ENCODE assay signal across 34 cellular contexts in the genomic region with DNA sequence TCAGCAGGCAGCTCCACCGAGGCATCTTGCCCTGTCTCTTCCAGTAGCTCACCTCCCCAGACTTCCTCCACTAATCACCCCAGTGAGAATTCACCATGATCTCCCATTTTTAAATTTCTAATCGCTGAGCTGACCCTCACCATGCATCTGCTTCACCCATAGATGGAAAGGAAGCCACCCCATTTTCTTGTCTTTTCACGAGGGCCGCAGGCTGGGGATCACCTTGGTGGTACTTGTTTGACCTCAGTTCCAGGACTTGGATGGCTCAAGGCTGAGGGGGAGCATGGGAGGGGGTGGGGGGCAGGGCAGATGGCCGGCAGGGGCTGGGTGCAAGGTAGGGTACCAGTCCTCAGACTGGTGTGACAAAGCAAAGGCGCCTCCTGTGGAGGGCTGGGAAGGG. TPM values are rescaled to one million over a fixed set of nuclear protein-coding genes. Genes with fewer than 3 reads are reported as not detected.
"Had no signal": no experiment of that assay in that cellular context is flagged by ENCODE, and none has a peak within 500 bp of the region (broad histone marks: within the 10 kb centered on the region; RNA-seq: fewer than 3 reads in every experiment).

No MANE protein-coding gene starts in this region.

- H3K27ac Mint-ChIP-seq: activated CD4-positive, alpha-beta memory T cell treated with anti-CD3 and anti-CD28 coated beads for 36 hours; activated naive CD4-positive, alpha-beta T cell treated with anti-CD3 and anti-CD28 coated beads for 36 hours; activated naive CD4-positive, alpha-beta T cell treated with anti-CD3 and anti-CD28 coated beads, Interleukin-2, amount 50 U/mL, for 24 hours; activated naive CD8-positive, alpha-beta T cell treated with anti-CD3 and anti-CD28 coated beads for 36 hours; activated naive CD8-positive, alpha-beta T cell treated with anti-CD3 and anti-CD28 coated beads, Interleukin-2, amount 50 U/mL, for 24 hours; activated T-helper 17 cell treated with anti-CD3 and anti-CD28 coated beads, Interleukin-2, amount 50 U/mL, for 72 hours; effector memory CD8-positive, alpha-beta T cell; WTC11 had no signal

- H3K36me3 Mint-ChIP-seq: activated CD4-positive, alpha-beta memory T cell treated with anti-CD3 and anti-CD28 coated beads for 36 hours; activated naive CD4-positive, alpha-beta T cell treated with anti-CD3 and anti-CD28 coated beads, Interleukin-2, amount 50 U/mL, for 24 hours; activated naive CD8-positive, alpha-beta T cell treated with anti-CD3 and anti-CD28 coated beads for 36 hours; WTC11 had no signal

- DNase-seq: activated CD4-positive, alpha-beta memory T cell treated with anti-CD3 and anti-CD28 coated beads for 36 hours; activated CD4-positive, alpha-beta T cell treated with anti-CD3 and anti-CD28 coated beads for 1 hour; activated CD4-positive, alpha-beta T cell treated with anti-CD3 and anti-CD28 coated beads for 4 hours; activated CD4-positive, alpha-beta T cell treated with anti-CD3 and anti-CD28 coated beads, Interleukin-2, amount 50 U/mL, for 1 hour; activated CD8-positive, alpha-beta memory T cell treated with anti-CD3 and anti-CD28 coated beads for 24 hours; activated effector memory CD4-positive, alpha-beta T cell treated with anti-CD3 and anti-CD28 coated beads, Interleukin-2, amount 50 U/mL, for 16 hours; activated naive CD4-positive, alpha-beta T cell treated with anti-CD3 and anti-CD28 coated beads for 36 hours; activated naive CD8-positive, alpha-beta T cell treated with anti-CD3 and anti-CD28 coated beads for 36 hours; activated naive CD8-positive, alpha-beta T cell treated with anti-CD3 and anti-CD28 coated beads, Interleukin-2, amount 50 U/mL, for 24 hours; activated T-cell treated with anti-CD3 and anti-CD28 coated beads, Interleukin-2, amount 50 U/mL, for 4 hours; adrenal gland; amygdala; aorta; body of pancreas; caudate nucleus; cortex of kidney; dermis blood vessel endothelial cell; effector CD4-positive, alpha-beta T cell; effector memory CD8-positive, alpha-beta T cell; erythroblast; esophagus squamous epithelium; foreskin melanocyte; heart right ventricle; T-helper 2 cell had no signal

- H3K36me3 ChIP-seq: adrenal gland, esophagus squamous epithelium, gastroesophageal sphincter, heart right ventricle had no signal

- H3K4me1 ChIP-seq: adrenal gland, body of pancreas, esophagus squamous epithelium, gastroesophageal sphincter, heart right ventricle had no signal

- H3K9me3 Mint-ChIP-seq: activated CD4-positive, alpha-beta memory T cell treated with anti-CD3 and anti-CD28 coated beads for 36 hours; activated naive CD4-positive, alpha-beta T cell treated with anti-CD3 and anti-CD28 coated beads for 36 hours; activated naive CD4-positive, alpha-beta T cell treated with anti-CD3 and anti-CD28 coated beads, Interleukin-2, amount 50 U/mL, for 24 hours; activated naive CD8-positive, alpha-beta T cell treated with anti-CD3 and anti-CD28 coated beads for 36 hours; activated naive CD8-positive, alpha-beta T cell treated with anti-CD3 and anti-CD28 coated beads, Interleukin-2, amount 50 U/mL, for 24 hours; activated T-cell treated with anti-CD3 and anti-CD28 coated beads, Interleukin-2, amount 50 U/mL, for 4 hours; activated T-helper 17 cell treated with anti-CD3 and anti-CD28 coated beads, Interleukin-2, amount 50 U/mL, for 72 hours; effector memory CD8-positive, alpha-beta T cell; WTC11 had no signal

- H3K4me1 Mint-ChIP-seq: activated naive CD4-positive, alpha-beta T cell treated with anti-CD3 and anti-CD28 coated beads, Interleukin-2, amount 50 U/mL, for 24 hours; activated naive CD8-positive, alpha-beta T cell treated with anti-CD3 and anti-CD28 coated beads for 36 hours; activated naive CD8-positive, alpha-beta T cell treated with anti-CD3 and anti-CD28 coated beads, Interleukin-2, amount 50 U/mL, for 24 hours; activated T-helper 17 cell treated with anti-CD3 and anti-CD28 coated beads, Interleukin-2, amount 50 U/mL, for 72 hours had no signal

- H3K4me3 Mint-ChIP-seq: activated CD4-positive, alpha-beta memory T cell treated with anti-CD3 and anti-CD28 coated beads for 36 hours; activated naive CD4-positive, alpha-beta T cell treated with anti-CD3 and anti-CD28 coated beads for 36 hours; activated naive CD4-positive, alpha-beta T cell treated with anti-CD3 and anti-CD28 coated beads, Interleukin-2, amount 50 U/mL, for 24 hours; activated naive CD8-positive, alpha-beta T cell treated with anti-CD3 and anti-CD28 coated beads for 36 hours; activated naive CD8-positive, alpha-beta T cell treated with anti-CD3 and anti-CD28 coated beads, Interleukin-2, amount 50 U/mL, for 24 hours; activated T-cell treated with anti-CD3 and anti-CD28 coated beads, Interleukin-2, amount 50 U/mL, for 4 hours; activated T-helper 17 cell treated with anti-CD3 and anti-CD28 coated beads, Interleukin-2, amount 50 U/mL, for 72 hours; effector memory CD8-positive, alpha-beta T cell; WTC11 had no signal

- H3K27me3 ChIP-seq: body of pancreas had no signal

- H3K27ac ChIP-seq: adrenal gland, body of pancreas, esophagus squamous epithelium, gastroesophageal sphincter, heart right ventricle, VCaP had no signal

- H3K4me3 ChIP-seq: adrenal gland, body of pancreas, esophagus squamous epithelium, gastroesophageal sphincter, heart right ventricle had no signal

- H3K9me3 ChIP-seq: adrenal gland, body of pancreas, esophagus squamous epithelium, gastroesophageal sphincter, heart right ventricle had no signal

RNA-seq across cellular contexts. Expression of gene PROP1, which starts 3.6 kb away (rescaled TPM):
- total RNA-seq: activated CD4-positive, alpha-beta memory T cell treated with anti-CD3 and anti-CD28 coated beads for 36 hours; activated naive CD4-positive, alpha-beta T cell treated with anti-CD3 and anti-CD28 coated beads for 36 hours; activated naive CD8-positive, alpha-beta T cell treated with anti-CD3 and anti-CD28 coated beads for 36 hours; activated T-cell treated with anti-CD3 and anti-CD28 coated beads, Interleukin-2, amount 50 U/mL, for 4 hours; activated T-helper 17 cell treated with anti-CD3 and anti-CD28 coated beads, Interleukin-2, amount 50 U/mL, for 72 hours; adrenal gland; aorta; body of pancreas; chondrocyte; dermis blood vessel endothelial cell; esophagus squamous epithelium; fibroblast of lung; fibroblast of villous mesenchyme; gastroesophageal sphincter; glomerular endothelial cell; heart right ventricle; T-helper 1 cell treated with Interleukin-12 subunit alpha and Interleukin-12 subunit beta and Interleukin-4 antibody, amounts not matched to agents 30 ng/mL and 1 ng/mL, for 36 hours; WTC11 had no signal
